ENCODE assay signal across 1 cellular context in genomic region chr12:50283230-50283923, GRCh38.
TF ChIP-seq lines count a peak whose summit lies in the region.

TSS of gene LIMA1 (minus strand) at chr12:50283520. CDS start at chr12:50248751, 34,769 bp downstream.

TF ChIP-seq in HCT116, 20 proteins besides CTCF, POLR2A, EP300 and RAD21 (continued from another document):
- TF ChIP-seq ZBTB33 (IDR thresholded peaks at IDR 0.05; ENCODE audit: extremely low read depth, insufficient replicate concordance, low read length) (peak; percentile 16), FOSL1 (IDR thresholded peaks at IDR 0.05; ENCODE audit: low read depth) (no peak), ATF3 (IDR thresholded peaks at IDR 0.05) (no peak), SRF (IDR thresholded peaks at IDR 0.05; ENCODE audit: low read depth) (no peak), SIN3A (IDR thresholded peaks at IDR 0.05; ENCODE audit: low read depth) (peak; percentile 78), MAX (IDR thresholded peaks at IDR 0.05) (peak; percentile 84), SP1 (IDR thresholded peaks at IDR 0.05; ENCODE audit: low read depth) (peak; percentile 41; the same call in 1 of the 2 replicates), TCF7L2 (IDR thresholded peaks at IDR 0.05; ENCODE audit: borderline replicate concordance, extremely low read depth, insufficient read depth, insufficient read length) (peak; percentile 23), JUND (IDR thresholded peaks at IDR 0.05) (0 out of 2 replicates have a peak, but pooled peaks have one; percentile 6), CEBPB (IDR thresholded peaks at IDR 0.05; ENCODE audit: low read depth) (no peak), POLR2AphosphoS5 (IDR thresholded peaks at IDR 0.05; ENCODE audit: low read depth, low read length) (peak; percentile 99), ELF1 (IDR thresholded peaks at IDR 0.05; ENCODE audit: borderline replicate concordance, low read depth) (no peak), ZFX (IDR thresholded peaks at IDR 0.05) (peak; percentile 89), EGR1 (IDR thresholded peaks at IDR 0.05; ENCODE audit: low read depth) (no peak), EZH2phosphoT487 (IDR thresholded peaks at IDR 0.05; ENCODE audit: borderline replicate concordance) (no peak), YY1 (IDR thresholded peaks at IDR 0.05; ENCODE audit: extremely low read depth, insufficient replicate concordance, low read depth, low read length) (peak; percentile 59), ZNF274 (IDR thresholded peaks at IDR 0.05; ENCODE audit: low read depth, low read length) (no peak), EZH2 (IDR thresholded peaks at IDR 0.05) (no peak), CBX3 (IDR thresholded peaks at IDR 0.05; ENCODE audit: low read depth) (peak; percentile 56; the same call in 1 of the 2 replicates)
